Comparison of ENCODE assay signal across 8 cellular contexts in the genomic region with DNA sequence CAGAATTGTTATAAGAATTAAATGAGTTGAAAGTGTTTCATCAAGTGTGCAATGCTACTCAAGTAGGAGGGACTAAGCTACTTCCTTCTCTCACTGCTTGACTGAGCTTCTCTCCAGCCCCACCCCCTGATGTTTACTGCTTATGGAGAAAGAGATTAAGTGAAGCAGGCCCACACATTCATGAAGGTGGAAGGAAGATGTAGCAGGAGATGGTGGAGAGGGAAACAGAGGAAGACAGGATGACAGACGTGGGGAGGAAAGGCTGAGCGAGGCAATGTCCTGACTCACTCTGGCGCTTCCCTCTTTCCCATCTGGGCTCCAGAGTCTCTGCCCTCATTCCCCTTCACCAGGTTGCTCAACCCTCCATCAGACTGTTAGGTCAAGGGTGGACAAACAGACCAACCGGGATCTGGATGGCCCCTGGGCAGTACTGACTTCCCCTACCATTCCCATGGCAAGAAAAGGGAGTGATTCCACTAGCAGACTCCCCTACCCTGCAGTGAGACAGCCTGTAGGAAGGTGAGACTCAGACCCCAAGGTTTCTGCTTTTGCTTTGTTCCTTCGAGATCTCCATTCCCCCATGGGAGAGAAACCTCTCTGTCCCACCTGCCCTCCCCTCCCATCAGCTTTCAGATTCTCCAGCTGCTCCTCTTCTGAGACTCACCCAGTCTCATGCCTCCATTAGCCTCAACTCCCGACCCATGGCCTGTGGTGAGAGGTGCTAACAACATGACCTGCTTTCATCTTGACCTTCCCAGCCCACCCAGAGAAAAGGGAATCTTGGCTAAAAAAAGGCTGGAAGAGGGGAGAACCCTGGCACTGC. TPM values are rescaled to one million over a fixed set of nuclear protein-coding genes. Genes with fewer than 3 reads are reported as not detected.
DNase-seq lines count a peak whose midpoint lies in the region; ATAC-seq lines count a peak whose summit lies in the region.

No MANE protein-coding gene starts in this region.

- 44% methylated on average over 6 of the region's 6 CpGs for WGBS in right cardiac atrium

- H3K4me1 ChIP-seq in right cardiac atrium (ENCODE audit: control insufficient read depth, insufficient read depth, low read length): peaks cover 25% of the 10 kb centered on the region
- peaks cover 66% of the 10 kb centered on the region for H3K4me1 ChIP-seq in stomach smooth muscle (ENCODE audit: control insufficient read depth, insufficient read depth, low read length)

- ATAC-seq in right cardiac atrium: no peak
- no peak for ATAC-seq in HG02981 (IDR thresholded peaks at IDR 0.05; ENCODE audit: unreplicated experiment)

- H3K27ac ChIP-seq in right cardiac atrium (ENCODE audit: low read length): peak overlapping the region; percentile 65
- H3K27ac ChIP-seq in stomach smooth muscle (ENCODE audit: low read length): peak overlapping the region; percentile 88

- DNase-seq in DMS79 treated with DMSO at 0.1 percent for 48 hours (lab: John Stamatoyannopoulos, UW) (peak; percentile 34), LHCN-M2 (ENCODE audit: low read depth) (peak; percentile 66), right cardiac atrium (peak in 1 of 3 donors; percentile 43), NK-92 (lab: John Stamatoyannopoulos, UW; ENCODE audit: unreplicated experiment) (no peak), HK-2 (ENCODE audit: unreplicated experiment) (no peak)
- peak; percentile 29 for DNase-seq in activated naive CD4-positive, alpha-beta T cell treated with Interleukin-2 at 50 U/mL for 16 hours

- peak overlapping the region; percentile 38 for H3K4me3 ChIP-seq in right cardiac atrium (ENCODE audit: low read length)
- H3K4me3 ChIP-seq in stomach smooth muscle (ENCODE audit: low read length in 2 of 2): peak overlapping the region; percentile 39 to 85

- H3K9ac ChIP-seq in stomach smooth muscle (ENCODE audit: low read length in 2 of 2): peak overlapping the region in 1 of 2 donors; percentile 29

- intact Hi-C loops in right cardiac atrium (cut with DNase I): no loop called here

- H3K27me3 ChIP-seq in right cardiac atrium (ENCODE audit: control insufficient read depth, insufficient read depth) (no peaks in the 10 kb centered on the region), stomach smooth muscle (ENCODE audit: control insufficient read depth in 1 of 2, insufficient read depth in 2 of 2, low read length in 2 of 2) (no peaks in the 10 kb centered on the region)

- H3K9me3 ChIP-seq in right cardiac atrium (ENCODE audit: control insufficient read depth, low read length) (no peaks in the 10 kb centered on the region), stomach smooth muscle (ENCODE audit: control insufficient read depth in 2 of 2, low read length in 2 of 2) (no peaks in the 10 kb centered on the region)

- H3K36me3 ChIP-seq in stomach smooth muscle (ENCODE audit: control insufficient read depth in 2 of 2, insufficient read depth in 2 of 2, low read length in 2 of 2): no peaks in the 10 kb centered on the region

RNA-seq across cellular contexts. Expression of a gene that starts 3.1 kb away (rescaled TPM):
- total RNA-seq in LHCN-M2 (2014; rRNA removed) (228 and 262 TPM in 2 replicates), right cardiac atrium (10 to 100 TPM; 56.6 to 75.7 (median 66.7) TPM)
- 91.6 TPM for polyA plus RNA-seq in LHCN-M2 (2012)
- 34.9 TPM for polyA plus RNA-seq in right cardiac atrium

RNA-seq across cellular contexts. Expression of a gene that starts 39.3 kb away (rescaled TPM):
- total RNA-seq in LHCN-M2 (2014; rRNA removed) (229 and 351 TPM in 2 replicates), right cardiac atrium (100 to 1,000 TPM in 1 of 4 donors, 10 to 100 TPM in 3; 82.0 to 112 (median 93.1) TPM)
- polyA plus RNA-seq in LHCN-M2 (2012): 381 TPM
- polyA plus RNA-seq in right cardiac atrium: 93.3 TPM

RNA-seq across cellular contexts. Expression of a gene that starts 40.0 kb away (rescaled TPM):
- total RNA-seq in LHCN-M2 (2014; rRNA removed) (not detected in 2 replicates), right cardiac atrium (not detected)
- polyA plus RNA-seq in LHCN-M2 (2012): not detected
- polyA plus RNA-seq in right cardiac atrium: not detected

RNA-seq across cellular contexts. Expression of a gene that starts 47.3 kb away (rescaled TPM):
- total RNA-seq in LHCN-M2 (2014; rRNA removed) (29.6 and 30.3 TPM in 2 replicates), right cardiac atrium (10 to 100 TPM; 24.0 to 29.3 (median 28.8) TPM)
- 11.4 TPM for polyA plus RNA-seq in LHCN-M2 (2012)
- 20.0 TPM for polyA plus RNA-seq in right cardiac atrium

Comparison
In these comparisons a context has a peak if more than half of its experiments do, and no peak if none do; other contexts are left out.
1. DNase-seq: peak in DMS79 treated with DMSO at 0.1 percent for 48 hours (single experiment), LHCN-M2 (single experiment) and activated naive CD4-positive, alpha-beta T cell treated with Interleukin-2 at 50 U/mL for 16 hours (single experiment); none in NK-92 (single experiment) and HK-2 (single experiment).